ENCODE assay signal across 8 cellular contexts in genomic region chr1:79259390-79260336, GRCh38.
DNase-seq lines count a peak whose midpoint lies in the region; ATAC-seq and TF ChIP-seq lines count a peak whose summit lies in the region.

No MANE protein-coding gene starts in this region.

- H3K9me2 ChIP-seq in PC-3 (replicated peaks; ENCODE audit: low read length): no peaks in the 10 kb centered on the region

- POLR2A ChIA-PET in PC-3 (lab: Charles Lee; ENCODE audit: unreplicated experiment): no interaction called here

- no peak overlapping the region for H2AFZ ChIP-seq in PC-3 (ENCODE audit: low read length)

- H3K9ac ChIP-seq in PC-3 (ENCODE audit: low read length): no peak overlapping the region

- DNase-seq in SKM-1 treated with dmso at 0.1 percent for 144 hours (lab: John Stamatoyannopoulos, UW; ENCODE audit: unreplicated experiment): peak; percentile 38
- DNase-seq in SKM-1 (lab: John Stamatoyannopoulos, UW; ENCODE audit: unreplicated experiment): no peak
- peak; percentile 56 for DNase-seq in PC-3
- no peak for DNase-seq in NCI-H1694 (lab: John Stamatoyannopoulos, UW)
- no peak for DNase-seq in NCI-H187 treated with DMSO at 0.1 percent for 48 hours (lab: John Stamatoyannopoulos, UW)

- H4K20me1 ChIP-seq in PC-3 (ENCODE audit: low read length): no peaks in the 10 kb centered on the region

- H3K27ac ChIP-seq in PC-3 (ENCODE audit: low read length) (no peak overlapping the region), gastroesophageal sphincter (no peak overlapping the region)

- H3K4me3 ChIP-seq in PC-3 (ENCODE audit: low read length) (no peak overlapping the region), gastroesophageal sphincter (no peak overlapping the region)

- no peaks in the 10 kb centered on the region for H3K79me2 ChIP-seq in PC-3 (ENCODE audit: low read length)

- ATAC-seq in HG02885 (IDR thresholded peaks at IDR 0.05; ENCODE audit: poor library complexity, unreplicated experiment) (peak; percentile 77), PC-3 (peak; percentile 51; the same call in 1 of the 2 replicates), gastroesophageal sphincter (no peak), HG03342 (IDR thresholded peaks at IDR 0.05; ENCODE audit: unreplicated experiment) (no peak)

- BruUV-seq in PC-3 (replicated peaks; lab: Mats Ljungman, UMichigan): no TSS peak

- H3K9me3 ChIP-seq in PC-3 (ENCODE audit: low read length) (no peaks in the 10 kb centered on the region), gastroesophageal sphincter (no peaks in the 10 kb centered on the region)

- H3K4me2 ChIP-seq in PC-3 (ENCODE audit: low read length): no peak overlapping the region

- H3F3A ChIP-seq in PC-3 (ENCODE audit: low read length, unreplicated experiment): no peaks in the 10 kb centered on the region

- H3K4me1 ChIP-seq in PC-3 (ENCODE audit: insufficient read depth, low read length) (peaks cover 15% of the 10 kb centered on the region), gastroesophageal sphincter (no peaks in the 10 kb centered on the region)

- no peak for TF ChIP-seq EP300 in gastroesophageal sphincter (IDR thresholded peaks at IDR 0.05)

- intact Hi-C loops in PC-3 (cut with micrococcal nuclease): loop anchor here (1.0 to 10.0 kb wide), 3 partner anchors 94 to 325 kb away; no protein-coding TSS in a partner anchor

- 48 to 59% methylated on average over 4 to 5 of the region's 5 CpGs for WGBS in gastroesophageal sphincter (ENCODE audit: low coverage in 1 of 2), 2 donors

- TF ChIP-seq CTCF in PC-3 (conservative IDR thresholded peaks at IDR 0.05; ENCODE audit: low read depth, low read length): peak; percentile 82
- peak; percentile 12 to 50 (median 32) for TF ChIP-seq CTCF in gastroesophageal sphincter (IDR thresholded peaks at IDR 0.05)

- no peak for TF ChIP-seq POLR2A in gastroesophageal sphincter (IDR thresholded peaks at IDR 0.05)

- no peaks in the 10 kb centered on the region for H3K27me3 ChIP-seq in PC-3 (ENCODE audit: low read length)
- no peaks in the 10 kb centered on the region for H3K27me3 ChIP-seq in gastroesophageal sphincter

- CTCF ChIA-PET in PC-3 (lab: Charles Lee): interaction anchor here (0.6 kb wide), 1 partner anchor 129 kb away, joined by 3 read pairs; no protein-coding TSS in a partner anchor

- H3K36me3 ChIP-seq in PC-3 (ENCODE audit: low read depth, low read length): no peaks in the 10 kb centered on the region
- H3K36me3 ChIP-seq in gastroesophageal sphincter: no peaks in the 10 kb centered on the region

Comparison
In these comparisons a context has a peak if more than half of its experiments do, and no peak if none do; other contexts are left out.
1. DNase-seq: peak in SKM-1 treated with dmso at 0.1 percent for 144 hours (single experiment) and PC-3 (single experiment); none in SKM-1 (single experiment), NCI-H1694 (single experiment) and NCI-H187 treated with DMSO at 0.1 percent for 48 hours (single experiment).
2. ATAC-seq: peak in HG02885 (single experiment) and PC-3 (single experiment); none in gastroesophageal sphincter (single experiment) and HG03342 (single experiment).